In the genomic region with DNA sequence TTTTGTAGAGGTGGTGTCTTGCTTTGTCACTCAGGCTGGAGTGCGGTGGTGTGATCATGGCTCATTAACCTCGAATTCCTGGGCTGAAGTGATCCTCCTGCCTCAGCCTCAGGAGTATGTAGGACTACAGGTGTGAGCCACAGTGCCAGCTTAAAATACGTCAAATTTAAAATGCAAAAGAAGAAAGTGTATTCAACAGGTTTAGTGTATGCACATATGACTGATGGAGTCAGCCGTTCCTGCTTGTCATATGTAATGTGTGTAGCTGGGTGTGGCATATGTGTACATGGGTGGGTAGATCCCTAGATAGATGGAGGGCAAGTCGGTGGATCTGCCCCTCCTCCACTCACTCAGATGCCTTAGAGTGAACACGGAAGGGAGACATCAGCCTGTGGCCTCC, we compare ENCODE assay signal across 21 cellular contexts.
DNase-seq lines count a peak whose midpoint lies in the region; ATAC-seq and TF ChIP-seq lines count a peak whose summit lies in the region.
"Had no signal": no experiment of that assay in that cellular context is flagged by ENCODE, and none has a peak within 500 bp of the region (broad histone marks: within the 10 kb centered on the region; RNA-seq: fewer than 3 reads in every experiment).

No MANE protein-coding gene starts in this region.

- CTCF ChIA-PET in HEK293 (lab: Yijun Ruan, JAX): interaction anchor here (0.6 kb wide), 1 partner anchor 573 kb away, joined by 3 read pairs; no protein-coding TSS in a partner anchor
- CTCF ChIA-PET in activated B cell treated with CpG ODN at 0.5 μM for 24 hours (lab: Charles Lee): no interaction called here

- peaks cover 48% of the 10 kb centered on the region for H3K36me3 Mint-ChIP-seq in activated naive CD8-positive, alpha-beta T cell treated with anti-CD3 and anti-CD28 coated beads, Interleukin-2, amount 50 U/mL, for 24 hours (ENCODE audit: low read depth)
- peaks cover 49% of the 10 kb centered on the region for H3K36me3 Mint-ChIP-seq in activated naive CD8-positive, alpha-beta T cell treated with anti-CD3 and anti-CD28 coated beads for 36 hours
- H3K36me3 Mint-ChIP-seq in activated B cell treated with CpG ODN at 0.5 μM for 24 hours (ENCODE audit: low read depth): peaks cover 8% of the 10 kb centered on the region
- H3K36me3 Mint-ChIP-seq in stimulated activated memory B cell treated with anti-CD40 and anti-IgM and Interleukin-4, amounts not matched to agents 10 μg/mL and 1 μg/mL and 100 μg/mL, for 72 hours: peaks cover 35% of the 10 kb centered on the region

- no peak for ATAC-seq in activated naive CD8-positive, alpha-beta T cell treated with anti-CD3 and anti-CD28 coated beads, Interleukin-2, amount 50 U/mL, for 24 hours
- no peak for ATAC-seq in activated B cell treated with CpG ODN at 0.5 μM for 24 hours (ENCODE audit: low read depth)
- no peak for ATAC-seq in stimulated activated memory B cell treated with anti-CD40 and anti-IgM and Interleukin-4, amounts not matched to agents 10 μg/mL and 1 μg/mL and 100 μg/mL, for 72 hours
- ATAC-seq in GM21529 (IDR thresholded peaks at IDR 0.05; ENCODE audit: unreplicated experiment): no peak
- no peak for ATAC-seq in GM18502 (IDR thresholded peaks at IDR 0.05; ENCODE audit: poor library complexity, unreplicated experiment)
- ATAC-seq in sciatic nerve: no peak
- ATAC-seq: GM12878, GM23338, HepG2 had no signal

- peaks cover 43% of the 10 kb centered on the region for H3K4me1 Mint-ChIP-seq in activated naive CD8-positive, alpha-beta T cell treated with anti-CD3 and anti-CD28 coated beads, Interleukin-2, amount 50 U/mL, for 24 hours
- peaks cover 34% of the 10 kb centered on the region for H3K4me1 Mint-ChIP-seq in activated naive CD8-positive, alpha-beta T cell treated with anti-CD3 and anti-CD28 coated beads for 36 hours
- H3K4me1 Mint-ChIP-seq in activated B cell treated with CpG ODN at 0.5 μM for 24 hours: peaks cover 21% of the 10 kb centered on the region
- H3K4me1 Mint-ChIP-seq in stimulated activated memory B cell treated with anti-CD40 and anti-IgM and Interleukin-4, amounts not matched to agents 10 μg/mL and 1 μg/mL and 100 μg/mL, for 72 hours: peaks cover 58% of the 10 kb centered on the region

- H3K4me1 ChIP-seq in HEK293 (ENCODE audit: control insufficient read depth, insufficient read depth, low read length): no peaks in the 10 kb centered on the region

- no peak overlapping the region for H3K4me3 Mint-ChIP-seq in activated naive CD8-positive, alpha-beta T cell treated with anti-CD3 and anti-CD28 coated beads, Interleukin-2, amount 50 U/mL, for 24 hours
- H3K4me3 Mint-ChIP-seq in activated naive CD8-positive, alpha-beta T cell treated with anti-CD3 and anti-CD28 coated beads for 36 hours: no peak overlapping the region
- no peak overlapping the region for H3K4me3 Mint-ChIP-seq in activated B cell treated with CpG ODN at 0.5 μM for 24 hours
- H3K4me3 Mint-ChIP-seq in stimulated activated memory B cell treated with anti-CD40 and anti-IgM and Interleukin-4, amounts not matched to agents 10 μg/mL and 1 μg/mL and 100 μg/mL, for 72 hours: no peak overlapping the region
- H3K4me3 Mint-ChIP-seq: B cell; CD8-positive, alpha-beta memory T cell; GM23338; IgD-negative memory B cell had no signal

- POLR2A ChIA-PET in HEK293 (lab: Yijun Ruan, JAX): no interaction called here
- POLR2A ChIA-PET in activated B cell treated with CpG ODN at 0.5 μM for 24 hours (lab: Charles Lee): no interaction called here

- DNase-seq in activated naive CD8-positive, alpha-beta T cell treated with anti-CD3 and anti-CD28 coated beads, Interleukin-2, amount 50 U/mL, for 24 hours: no peak
- DNase-seq in activated naive CD8-positive, alpha-beta T cell treated with anti-CD3 and anti-CD28 coated beads for 36 hours: no peak
- no peak for DNase-seq in activated B cell treated with CpG ODN at 0.5 μM for 24 hours
- DNase-seq in sciatic nerve (ENCODE audit: low spot score): no peak
- DNase-seq: CD8-positive, alpha-beta memory T cell; COR-L47; DMS 273 treated with DMSO at 0.1 percent for 48 hours; DMS53; DND-41; EL; HCEC 1CT had no signal

- peaks cover 10% of the 10 kb centered on the region for H3K9me3 Mint-ChIP-seq in activated naive CD8-positive, alpha-beta T cell treated with anti-CD3 and anti-CD28 coated beads, Interleukin-2, amount 50 U/mL, for 24 hours
- H3K9me3 Mint-ChIP-seq in activated naive CD8-positive, alpha-beta T cell treated with anti-CD3 and anti-CD28 coated beads for 36 hours: peaks cover 15% of the 10 kb centered on the region
- H3K9me3 Mint-ChIP-seq in activated B cell treated with CpG ODN at 0.5 μM for 24 hours: peaks cover 4% of the 10 kb centered on the region
- peaks cover 8% of the 10 kb centered on the region for H3K9me3 Mint-ChIP-seq in stimulated activated memory B cell treated with anti-CD40 and anti-IgM and Interleukin-4, amounts not matched to agents 10 μg/mL and 1 μg/mL and 100 μg/mL, for 72 hours
- H3K9me3 Mint-ChIP-seq: GM23338 had no signal

- no peak for TF ChIP-seq CTCF in HEK293 (tag by site-specific recombination; IDR thresholded peaks at IDR 0.05)
- no peak for TF ChIP-seq CTCF in activated B cell treated with CpG ODN at 0.5 μM for 24 hours (IDR thresholded peaks at IDR 0.05)

- no peaks in the 10 kb centered on the region for H3K27me3 Mint-ChIP-seq in activated naive CD8-positive, alpha-beta T cell treated with anti-CD3 and anti-CD28 coated beads, Interleukin-2, amount 50 U/mL, for 24 hours
- H3K27me3 Mint-ChIP-seq in activated naive CD8-positive, alpha-beta T cell treated with anti-CD3 and anti-CD28 coated beads for 36 hours: no peaks in the 10 kb centered on the region
- no peaks in the 10 kb centered on the region for H3K27me3 Mint-ChIP-seq in activated B cell treated with CpG ODN at 0.5 μM for 24 hours
- H3K27me3 Mint-ChIP-seq in stimulated activated memory B cell treated with anti-CD40 and anti-IgM and Interleukin-4, amounts not matched to agents 10 μg/mL and 1 μg/mL and 100 μg/mL, for 72 hours: no peaks in the 10 kb centered on the region
- H3K27me3 Mint-ChIP-seq: B cell; CD8-positive, alpha-beta memory T cell; IgD-negative memory B cell had no signal

- H3K36me3 ChIP-seq in HEK293 (ENCODE audit: control insufficient read depth in 2 of 2, insufficient read depth in 1 of 2, low read length in 2 of 2): no peaks in the 10 kb centered on the region

- H3K9me3 ChIP-seq in HEK293 (ENCODE audit: control insufficient read depth, insufficient read depth, low read depth, low read length): no peaks in the 10 kb centered on the region

- H3K4me3 ChIP-seq in HEK293 (ENCODE audit: low read depth, low read length): no peak overlapping the region
- H3K4me3 ChIP-seq: BLaER1 treated with 17β-estradiol and CSF1 and Interleukin-3, amounts not matched to agents 10 nM and 100 nM; GM12878; GM23338 had no signal

- H3K27ac ChIP-seq in HEK293 (ENCODE audit: extremely low read depth, low read depth, low read length): no peak overlapping the region
- H3K27ac ChIP-seq: BLaER1 treated with 17β-estradiol and CSF1 and Interleukin-3, amounts not matched to agents 10 nM and 100 nM had no signal

- intact Hi-C loops in activated B cell treated with CpG ODN at 0.5 μM for 24 hours (cut with micrococcal nuclease): loop anchor here (5.0 kb wide), 1 partner anchor 48 kb away; no protein-coding TSS in a partner anchor
- intact Hi-C loops in sciatic nerve (cut with DNase I): no loop called here

- peak overlapping the region; percentile 18 for H3K27ac Mint-ChIP-seq in activated naive CD8-positive, alpha-beta T cell treated with anti-CD3 and anti-CD28 coated beads, Interleukin-2, amount 50 U/mL, for 24 hours
- H3K27ac Mint-ChIP-seq in activated naive CD8-positive, alpha-beta T cell treated with anti-CD3 and anti-CD28 coated beads for 36 hours: no peak overlapping the region
- H3K27ac Mint-ChIP-seq in activated B cell treated with CpG ODN at 0.5 μM for 24 hours: peak overlapping the region; percentile 7
- H3K27ac Mint-ChIP-seq in stimulated activated memory B cell treated with anti-CD40 and anti-IgM and Interleukin-4, amounts not matched to agents 10 μg/mL and 1 μg/mL and 100 μg/mL, for 72 hours: peak overlapping the region; percentile 87
- H3K27ac Mint-ChIP-seq: B cell, GM23338, IgD-negative memory B cell had no signal

TF ChIP-seq in HEK293, 187 proteins besides CTCF, POLR2A, EP300 and RAD21:
- TF ChIP-seq ZNF324 (tag by site-specific recombination; IDR thresholded peaks at IDR 0.05) (no peak), SCRT1 (tag by site-specific recombination; IDR thresholded peaks at IDR 0.05; ENCODE audit: borderline replicate concordance) (peak; percentile 65), SCRT2 (tag by site-specific recombination; IDR thresholded peaks at IDR 0.05) (peak; percentile 83)
